10 cellular contexts compared by ENCODE assay signal in genomic region chr7:27723086-27723485, GRCh38. TPM values are rescaled to one million over a fixed set of nuclear protein-coding genes. Genes with fewer than 3 reads are reported as not detected.
A peak's percentile ranks its signal among the peaks of the same experiment; 100 is the strongest.
DNase-seq lines count a peak whose midpoint lies in the region; ATAC-seq and TF ChIP-seq lines count a peak whose summit lies in the region.
"Had no signal": no experiment of that assay in that cellular context is flagged by ENCODE, and none has a peak within 500 bp of the region (broad histone marks: within the 10 kb centered on the region; RNA-seq: fewer than 3 reads in every experiment).

No MANE protein-coding gene starts in this region.

- H3K27ac Mint-ChIP-seq in memory B cell = no peak overlapping the region
- no peak overlapping the region for H3K27ac Mint-ChIP-seq in CD8-positive, alpha-beta T cell
- H3K27ac Mint-ChIP-seq: T-helper 17 cell had no signal

- DNase-seq in DND-41 (no peak), MG63 (peak; percentile 84), astrocyte of the spinal cord (ENCODE audit: low read depth, low spot score) (peak; percentile 9), memory B cell (ENCODE audit: low spot score in 2 of 2) (no peak)
- DNase-seq in activated T-cell treated with anti-CD3 and anti-CD28 coated beads, Interleukin-2, amount 50 U/mL, for 4 hours = no peak
- no peak for DNase-seq in CD8-positive, alpha-beta T cell
- DNase-seq: hippocampal formation, T-helper 17 cell had no signal

- H3K27ac ChIP-seq in DND-41 (ENCODE audit: low read length) = no peak overlapping the region
- no peak overlapping the region for H3K27ac ChIP-seq in CD8-positive, alpha-beta T cell (ENCODE audit: low read depth, low read length)

- no peak overlapping the region for H3K4me3 ChIP-seq in DND-41 (ENCODE audit: low read depth in 1 of 2, low read length in 2 of 2)
- no peak overlapping the region for H3K4me3 ChIP-seq in MG63
- H3K4me3 ChIP-seq in astrocyte of the spinal cord (ENCODE audit: low read depth, low read length) = no peak overlapping the region
- no peak overlapping the region for H3K4me3 ChIP-seq in CD8-positive, alpha-beta T cell (ENCODE audit: low read depth, low read length)

- no peaks in the 10 kb centered on the region; the same call in 1 of the 2 replicates for H3K4me1 ChIP-seq in DND-41 (ENCODE audit: insufficient read depth, low read length)
- H3K4me1 ChIP-seq in CD8-positive, alpha-beta T cell (ENCODE audit: insufficient read depth, low read length) = no peaks in the 10 kb centered on the region

- H3K9ac ChIP-seq in DND-41 (ENCODE audit: low read depth, low read length) = no peak overlapping the region

- H3K4me2 ChIP-seq in DND-41 (ENCODE audit: insufficient read depth, low read length) = no peak overlapping the region

- CTCF ChIA-PET in CD8-positive, alpha-beta T cell (lab: Charles Lee) = no interaction called here

- in situ Hi-C loops in astrocyte of the spinal cord (cut with HindIII; ENCODE audit: low sequenced_read_pairs) = no loop called here

- H3K4me3 Mint-ChIP-seq in memory B cell = no peak overlapping the region
- no peak overlapping the region for H3K4me3 Mint-ChIP-seq in activated T-cell treated with anti-CD3 and anti-CD28 coated beads, Interleukin-2, amount 50 U/mL, for 4 hours
- H3K4me3 Mint-ChIP-seq in CD8-positive, alpha-beta T cell = no peak overlapping the region
- H3K4me3 Mint-ChIP-seq: T-helper 17 cell had no signal

- intact Hi-C loops in CD8-positive, alpha-beta T cell (cut with DNase I, micrococcal nuclease) = no loop called here

- peak; percentile 72 for ATAC-seq in DND-41 (ENCODE audit: insufficient read depth, low read depth)
- ATAC-seq in memory B cell (ENCODE audit: low read depth) = peak; percentile 43
- no peak for ATAC-seq in GM21619 (IDR thresholded peaks at IDR 0.05; ENCODE audit: unreplicated experiment)
- no peak for ATAC-seq in activated T-cell treated with anti-CD3 and anti-CD28 coated beads, Interleukin-2, amount 50 U/mL, for 4 hours
- no peak for ATAC-seq in HG02759 (IDR thresholded peaks at IDR 0.05; ENCODE audit: unreplicated experiment)
- ATAC-seq in CD8-positive, alpha-beta T cell = no peak
- ATAC-seq: T-helper 17 cell had no signal

- H3K27me3 ChIP-seq in DND-41 (ENCODE audit: insufficient read depth, low read length, poor library complexity) (no peaks in the 10 kb centered on the region), MG63 (no peaks in the 10 kb centered on the region)
- H3K27me3 ChIP-seq in CD8-positive, alpha-beta T cell (ENCODE audit: insufficient read depth, low read length) = no peaks in the 10 kb centered on the region

- no peaks in the 10 kb centered on the region for H4K20me1 ChIP-seq in DND-41 (ENCODE audit: insufficient read depth, low read length)

- POLR2A ChIA-PET in CD8-positive, alpha-beta T cell (lab: Charles Lee) = interaction anchor here (1.4 kb wide), 1 partner anchor 60 kb away, joined by 3 read pairs; the partner anchor contains the start of gene HIBADH

- H3K79me2 ChIP-seq in DND-41 (ENCODE audit: insufficient read depth, low read length) = no peaks in the 10 kb centered on the region

- no peaks in the 10 kb centered on the region for H3K36me3 ChIP-seq in DND-41 (ENCODE audit: insufficient read depth, low read length)
- H3K36me3 ChIP-seq in MG63 = no peaks in the 10 kb centered on the region
- H3K36me3 ChIP-seq in CD8-positive, alpha-beta T cell (ENCODE audit: insufficient read depth, low read length) = no peaks in the 10 kb centered on the region

- H3K27me3 Mint-ChIP-seq in memory B cell = no peaks in the 10 kb centered on the region
- H3K27me3 Mint-ChIP-seq in activated T-cell treated with anti-CD3 and anti-CD28 coated beads, Interleukin-2, amount 50 U/mL, for 4 hours (ENCODE audit: low read depth) = no peaks in the 10 kb centered on the region
- no peaks in the 10 kb centered on the region for H3K27me3 Mint-ChIP-seq in CD8-positive, alpha-beta T cell (ENCODE audit: low read depth)

- H3K9me3 ChIP-seq in DND-41 (ENCODE audit: insufficient read depth, low read length, severe bottlenecking) (no peaks in the 10 kb centered on the region), MG63 (no peaks in the 10 kb centered on the region)
- no peaks in the 10 kb centered on the region for H3K9me3 ChIP-seq in CD8-positive, alpha-beta T cell (ENCODE audit: low read length)

- TF ChIP-seq CTCF in DND-41 (IDR thresholded peaks at IDR 0.05; ENCODE audit: borderline replicate concordance, extremely low read depth, low read length, poor library complexity, severe bottlenecking) (peak; percentile 41), astrocyte of the spinal cord (IDR thresholded peaks at IDR 0.05; ENCODE audit: low read depth, low read length) (peak; percentile 30)
- no peak for TF ChIP-seq CTCF in CD8-positive, alpha-beta T cell (IDR thresholded peaks at IDR 0.05)

- no peaks in the 10 kb centered on the region for H3K36me3 Mint-ChIP-seq in memory B cell
- H3K36me3 Mint-ChIP-seq in activated T-cell treated with anti-CD3 and anti-CD28 coated beads, Interleukin-2, amount 50 U/mL, for 4 hours (ENCODE audit: insufficient read depth) = no peaks in the 10 kb centered on the region
- no peaks in the 10 kb centered on the region for H3K36me3 Mint-ChIP-seq in CD8-positive, alpha-beta T cell

- no peaks in the 10 kb centered on the region for H3K9me3 Mint-ChIP-seq in memory B cell
- no peaks in the 10 kb centered on the region for H3K9me3 Mint-ChIP-seq in activated T-cell treated with anti-CD3 and anti-CD28 coated beads, Interleukin-2, amount 50 U/mL, for 4 hours
- no peaks in the 10 kb centered on the region for H3K9me3 Mint-ChIP-seq in CD8-positive, alpha-beta T cell

- no peak overlapping the region for H2AFZ ChIP-seq in DND-41 (ENCODE audit: low read depth, low read length)

- H3K4me1 Mint-ChIP-seq in memory B cell = peaks cover 3% of the 10 kb centered on the region
- no peaks in the 10 kb centered on the region for H3K4me1 Mint-ChIP-seq in activated T-cell treated with anti-CD3 and anti-CD28 coated beads, Interleukin-2, amount 50 U/mL, for 4 hours (ENCODE audit: low read depth)
- peaks cover 2% of the 10 kb centered on the region for H3K4me1 Mint-ChIP-seq in CD8-positive, alpha-beta T cell (ENCODE audit: low read depth)

RNA-seq across cellular contexts. Expression of gene TAX1BP1, which starts 16.9 kb away (rescaled TPM):
- 18.6 and 27.3 TPM in 2 replicates for total RNA-seq in MG63 (2014; rRNA removed; shearing (Covaris generic); ENCODE audit: low replicate concordance)
- total RNA-seq in activated T-cell treated with anti-CD3 and anti-CD28 coated beads, Interleukin-2, amount 50 U/mL, for 4 hours = 10 to 100 TPM; 52.3 to 68.5 (median 62.0) TPM
- total RNA-seq in CD8-positive, alpha-beta T cell = 100 to 1,000 TPM; 132 to 139 TPM

Comparison
In these comparisons a context has a peak if more than half of its experiments do, and no peak if none do; other contexts are left out.
1. ATAC-seq: peak in DND-41 (single experiment) and memory B cell (single experiment); none in GM21619 (single experiment), activated T-cell treated with anti-CD3 and anti-CD28 coated beads, Interleukin-2, amount 50 U/mL, for 4 hours (0 of 2), HG02759 (single experiment) and CD8-positive, alpha-beta T cell (single experiment).
2. DNase-seq: peak in MG63 (single experiment) and astrocyte of the spinal cord (single experiment); none in DND-41 (single experiment), memory B cell (0 of 2), activated T-cell treated with anti-CD3 and anti-CD28 coated beads, Interleukin-2, amount 50 U/mL, for 4 hours (single experiment) and CD8-positive, alpha-beta T cell (0 of 7).